Comparison of ENCODE assay signal across 8 cellular contexts in the genomic region with DNA sequence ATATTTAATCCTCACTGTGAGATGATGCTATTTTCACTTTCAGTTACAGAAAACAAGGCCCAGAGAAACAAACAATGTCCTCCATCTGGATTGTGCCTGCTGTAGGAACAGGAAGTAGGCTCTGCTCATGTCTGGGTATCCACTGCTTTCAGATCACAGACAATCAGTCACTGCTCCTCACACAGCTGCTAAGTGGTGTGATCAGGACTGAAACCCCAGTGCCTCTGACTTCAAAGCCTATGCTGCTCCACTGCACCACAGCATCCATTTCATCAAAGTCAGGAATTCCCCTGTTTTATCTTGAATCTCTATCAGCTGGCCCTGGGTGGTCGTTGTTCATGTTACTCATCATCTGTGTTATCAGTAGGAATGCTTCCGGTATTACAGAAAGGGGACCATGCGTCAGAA.
DNase-seq lines count a peak whose midpoint lies in the region; ATAC-seq and TF ChIP-seq lines count a peak whose summit lies in the region.

No MANE protein-coding gene starts in this region.

- ATAC-seq in GM19397 (IDR thresholded peaks at IDR 0.05; ENCODE audit: unreplicated experiment) (peak; percentile 86), HG03469 (IDR thresholded peaks at IDR 0.05; ENCODE audit: unreplicated experiment) (peak; percentile 94)

- H3K27me3 Mint-ChIP-seq in activated naive CD4-positive, alpha-beta T cell treated with anti-CD3 and anti-CD28 coated beads, Interleukin-2, amount 50 U/mL, for 24 hours = no peaks in the 10 kb centered on the region

- no peaks in the 10 kb centered on the region for H3K9me3 ChIP-seq in A673 (ENCODE audit: low read depth, low read length, poor library complexity, severe bottlenecking)
- no peaks in the 10 kb centered on the region for H3K9me3 ChIP-seq in GM23248 (ENCODE audit: low read depth)

- peaks cover 44% of the 10 kb centered on the region for H3K4me1 Mint-ChIP-seq in activated naive CD4-positive, alpha-beta T cell treated with anti-CD3 and anti-CD28 coated beads, Interleukin-2, amount 50 U/mL, for 24 hours

- POLR2A ChIA-PET in A673 (lab: Charles Lee; ENCODE audit: low non-redundant PET) = no interaction called here

- H3K36me3 Mint-ChIP-seq in activated naive CD4-positive, alpha-beta T cell treated with anti-CD3 and anti-CD28 coated beads, Interleukin-2, amount 50 U/mL, for 24 hours = no peaks in the 10 kb centered on the region

- H3K79me2 ChIP-seq in GM23248 (ENCODE audit: insufficient read depth) = no peaks in the 10 kb centered on the region

- H3K4me3 Mint-ChIP-seq in activated naive CD4-positive, alpha-beta T cell treated with anti-CD3 and anti-CD28 coated beads, Interleukin-2, amount 50 U/mL, for 24 hours = peak overlapping the region; percentile 16

- H3K9me2 ChIP-seq in GM23248 (ENCODE audit: insufficient read depth) = no peaks in the 10 kb centered on the region

- no peaks in the 10 kb centered on the region for H3K9me3 Mint-ChIP-seq in activated naive CD4-positive, alpha-beta T cell treated with anti-CD3 and anti-CD28 coated beads, Interleukin-2, amount 50 U/mL, for 24 hours

- no peaks in the 10 kb centered on the region for H4K20me1 ChIP-seq in GM23248 (ENCODE audit: insufficient read depth)

- DNase-seq in A673 (ENCODE audit: low spot score) (peak; percentile 18), GM23248 (no peak), NOMO-1 (lab: John Stamatoyannopoulos, UW; ENCODE audit: unreplicated experiment in 2 of 2) (no peak), G401 (ENCODE audit: low spot score) (no peak)
- peak; percentile 3 for DNase-seq in stimulated activated CD8-positive, alpha-beta memory T cell treated with anti-CD3 and anti-CD28 coated beads, Interleukin-12 subunit alpha, Interleukin-12 subunit beta, amount 100 ng/mL, for 24 hours (ENCODE audit: extremely low read depth)

- CTCF ChIA-PET in A673 (lab: Charles Lee) = no interaction called here

- no peaks in the 10 kb centered on the region for H3F3A ChIP-seq in GM23248 (ENCODE audit: insufficient read depth)

- no peak overlapping the region for H3K9ac ChIP-seq in GM23248

- TF ChIP-seq CTCF in A673 (conservative IDR thresholded peaks at IDR 0.05; ENCODE audit: low read depth, low read length) = no peak

- no peak overlapping the region for H3K4me3 ChIP-seq in A673 (ENCODE audit: low read depth, low read length, poor library complexity, severe bottlenecking)
- H3K4me3 ChIP-seq in GM23248 = no peak overlapping the region

- WGBS in GM23248 (ENCODE audit: low coverage in 1 of 2, low lambda C conversion rate in 2 of 2, missing lambda C conversion rate in 2 of 2), 2 experiments = 71 to 79% methylated on average over 3 of the region's 3 CpGs

- H3K27ac ChIP-seq in A673 (ENCODE audit: low read depth, low read length, poor library complexity, severe bottlenecking) (no peak overlapping the region), GM23248 (no peak overlapping the region)

- no peak overlapping the region for H2AFZ ChIP-seq in GM23248

- H3K27me3 ChIP-seq in A673 (replicated peaks; ENCODE audit: insufficient read depth, low read depth, low read length, poor library complexity) (no peaks in the 10 kb centered on the region), GM23248 (replicated peaks; ENCODE audit: insufficient read depth) (no peaks in the 10 kb centered on the region)

- H3K27ac Mint-ChIP-seq in activated naive CD4-positive, alpha-beta T cell treated with anti-CD3 and anti-CD28 coated beads, Interleukin-2, amount 50 U/mL, for 24 hours = peak overlapping the region; percentile 49

- in situ Hi-C loops in GM23248 (cut with MboI) = no loop called here
- in situ Hi-C loops in G401 (cut with HindIII; ENCODE audit: low sequenced_read_pairs) = no loop called here

- H3K36me3 ChIP-seq in A673 (ENCODE audit: insufficient read depth, low read length, poor library complexity, severe bottlenecking) = no peaks in the 10 kb centered on the region
- H3K36me3 ChIP-seq in GM23248 (ENCODE audit: low read depth) = no peaks in the 10 kb centered on the region

- no peak overlapping the region for H3K4me2 ChIP-seq in GM23248 (ENCODE audit: unreplicated experiment)

- BruUV-seq in A673 (replicated peaks; lab: Mats Ljungman, UMichigan) = no TSS peak

- intact Hi-C loops in A673 (cut with micrococcal nuclease; ENCODE audit: unreplicated experiment) = loop anchor here (10.0 kb wide), 1 partner anchor 592 kb away; no protein-coding TSS in a partner anchor

- no peaks in the 10 kb centered on the region for H3K4me1 ChIP-seq in A673 (ENCODE audit: insufficient read depth, low read length, poor library complexity, severe bottlenecking)
- peaks cover 4% of the 10 kb centered on the region for H3K4me1 ChIP-seq in GM23248 (ENCODE audit: insufficient read depth)

Comparison
In these comparisons a context has a peak if more than half of its experiments do, and no peak if none do; other contexts are left out.
1. DNase-seq: peak in A673 (single experiment) and stimulated activated CD8-positive, alpha-beta memory T cell treated with anti-CD3 and anti-CD28 coated beads, Interleukin-12 subunit alpha, Interleukin-12 subunit beta, amount 100 ng/mL, for 24 hours (single experiment); none in GM23248 (single experiment), NOMO-1 (0 of 2) and G401 (single experiment).